ENCODE assay signal across 10 cellular contexts in genomic region chr1:31482478-31483011, GRCh38.
DNase-seq lines count a peak whose midpoint lies in the region; ATAC-seq and TF ChIP-seq lines count a peak whose summit lies in the region.
"Had no signal": no experiment of that assay in that cellular context is flagged by ENCODE, and none has a peak within 500 bp of the region (broad histone marks: within the 10 kb centered on the region; RNA-seq: fewer than 3 reads in every experiment).

No MANE protein-coding gene starts in this region.

- H3K4me1 Mint-ChIP-seq in chondrocyte (ENCODE audit: low read depth), result peaks cover 6% of the 10 kb centered on the region
- H3K4me1 Mint-ChIP-seq in stimulated activated effector memory CD8-positive, alpha-beta T cell treated with anti-CD3 and anti-CD28 coated beads, Interleukin-12 subunit alpha, Interleukin-12 subunit beta, amount 100 ng/mL, for 72 hours, result peaks cover 7% of the 10 kb centered on the region
- peaks cover 8% of the 10 kb centered on the region for H3K4me1 Mint-ChIP-seq in activated CD4-positive, alpha-beta memory T cell treated with anti-CD3 and anti-CD28 coated beads for 36 hours (ENCODE audit: low read depth)
- H3K4me1 Mint-ChIP-seq: central memory CD8-positive, alpha-beta T cell had no signal

- H3K27me3 ChIP-seq in sigmoid colon, result no peaks in the 10 kb centered on the region
- H3K27me3 ChIP-seq: thyroid gland had no signal

- no peaks in the 10 kb centered on the region for H3K36me3 ChIP-seq in sigmoid colon
- H3K36me3 ChIP-seq: thyroid gland had no signal

- H3K4me1 ChIP-seq in sigmoid colon, result no peaks in the 10 kb centered on the region
- H3K4me1 ChIP-seq: thyroid gland had no signal

- no peak for TF ChIP-seq EP300 in sigmoid colon (IDR thresholded peaks at IDR 0.05)

- WGBS in sigmoid colon, 2 donors, result 21 to 73% methylated on average over 6 of the region's 6 CpGs

- no peak overlapping the region for H3K4me3 Mint-ChIP-seq in chondrocyte (ENCODE audit: unreplicated experiment)
- H3K4me3 Mint-ChIP-seq in stimulated activated effector memory CD8-positive, alpha-beta T cell treated with anti-CD3 and anti-CD28 coated beads, Interleukin-12 subunit alpha, Interleukin-12 subunit beta, amount 100 ng/mL, for 72 hours, result no peak overlapping the region
- H3K4me3 Mint-ChIP-seq in activated CD4-positive, alpha-beta memory T cell treated with anti-CD3 and anti-CD28 coated beads for 36 hours, result no peak overlapping the region
- H3K4me3 Mint-ChIP-seq: central memory CD8-positive, alpha-beta T cell had no signal

- H3K27me3 Mint-ChIP-seq in chondrocyte (ENCODE audit: low read depth), result peaks cover 1% of the 10 kb centered on the region
- H3K27me3 Mint-ChIP-seq in activated CD4-positive, alpha-beta memory T cell treated with anti-CD3 and anti-CD28 coated beads for 36 hours, result peaks cover 6% of the 10 kb centered on the region

- DNase-seq in chondrocyte (ENCODE audit: low spot score) (no peak), sigmoid colon (no peak), amygdala (lab: John Stamatoyannopoulos, UW) (no peak), RKO (ENCODE audit: low spot score) (no peak)
- no peak for DNase-seq in stimulated activated effector memory CD8-positive, alpha-beta T cell treated with anti-CD3 and anti-CD28 coated beads, Interleukin-12 subunit alpha, Interleukin-12 subunit beta, amount 100 ng/mL, for 72 hours (ENCODE audit: low spot score in 2 of 2)
- no peak for DNase-seq in activated CD4-positive, alpha-beta memory T cell treated with anti-CD3 and anti-CD28 coated beads for 36 hours

- peaks cover 12% of the 10 kb centered on the region for H3K9me3 Mint-ChIP-seq in chondrocyte (ENCODE audit: low read depth)
- peaks cover 5% of the 10 kb centered on the region for H3K9me3 Mint-ChIP-seq in stimulated activated effector memory CD8-positive, alpha-beta T cell treated with anti-CD3 and anti-CD28 coated beads, Interleukin-12 subunit alpha, Interleukin-12 subunit beta, amount 100 ng/mL, for 72 hours
- peaks cover 17% of the 10 kb centered on the region for H3K9me3 Mint-ChIP-seq in activated CD4-positive, alpha-beta memory T cell treated with anti-CD3 and anti-CD28 coated beads for 36 hours

- ATAC-seq in HG03159 (IDR thresholded peaks at IDR 0.05; ENCODE audit: unreplicated experiment), result peak; percentile 32
- ATAC-seq in stimulated activated effector memory CD8-positive, alpha-beta T cell treated with anti-CD3 and anti-CD28 coated beads, Interleukin-12 subunit alpha, Interleukin-12 subunit beta, amount 100 ng/mL, for 72 hours, result no peak

- intact Hi-C loops in sigmoid colon (cut with DNase I), result no loop called here
- intact Hi-C loops in activated CD4-positive, alpha-beta memory T cell treated with anti-CD3 and anti-CD28 coated beads for 36 hours (cut with micrococcal nuclease), result no loop called here

- TF ChIP-seq CTCF in chondrocyte (IDR thresholded peaks at IDR 0.05), result no peak
- TF ChIP-seq CTCF in sigmoid colon (IDR thresholded peaks at IDR 0.05), result no peak

- POLR2A ChIA-PET in activated CD4-positive, alpha-beta memory T cell treated with anti-CD3 and anti-CD28 coated beads for 36 hours (lab: Charles Lee), result no interaction called here

- TF ChIP-seq POLR2A in GM18526 (IDR thresholded peaks at IDR 0.05; ENCODE audit: extremely low read depth, insufficient read length) (peak; percentile 25), sigmoid colon (IDR thresholded peaks at IDR 0.05) (no peak)

- CTCF ChIA-PET in activated CD4-positive, alpha-beta memory T cell treated with anti-CD3 and anti-CD28 coated beads for 36 hours (lab: Charles Lee), result no interaction called here

- H3K36me3 Mint-ChIP-seq in chondrocyte (ENCODE audit: low read depth), result peaks cover 2% of the 10 kb centered on the region
- peaks cover 8% of the 10 kb centered on the region for H3K36me3 Mint-ChIP-seq in stimulated activated effector memory CD8-positive, alpha-beta T cell treated with anti-CD3 and anti-CD28 coated beads, Interleukin-12 subunit alpha, Interleukin-12 subunit beta, amount 100 ng/mL, for 72 hours
- H3K36me3 Mint-ChIP-seq in activated CD4-positive, alpha-beta memory T cell treated with anti-CD3 and anti-CD28 coated beads for 36 hours, result peaks cover 2% of the 10 kb centered on the region

- no peak overlapping the region for H3K4me3 ChIP-seq in sigmoid colon
- H3K4me3 ChIP-seq: thyroid gland had no signal

- H3K9me3 ChIP-seq in sigmoid colon, result no peaks in the 10 kb centered on the region
- H3K9me3 ChIP-seq: thyroid gland had no signal

- peak overlapping the region; percentile 77 for H3K27ac Mint-ChIP-seq in chondrocyte (ENCODE audit: unreplicated experiment)
- H3K27ac Mint-ChIP-seq in stimulated activated effector memory CD8-positive, alpha-beta T cell treated with anti-CD3 and anti-CD28 coated beads, Interleukin-12 subunit alpha, Interleukin-12 subunit beta, amount 100 ng/mL, for 72 hours, result no peak overlapping the region
- H3K27ac Mint-ChIP-seq in activated CD4-positive, alpha-beta memory T cell treated with anti-CD3 and anti-CD28 coated beads for 36 hours, result no peak overlapping the region

- H3K27ac ChIP-seq in sigmoid colon, result peak overlapping the region; percentile 19 to 58 (median 42)
- H3K27ac ChIP-seq: thyroid gland had no signal
